In the genomic region with DNA sequence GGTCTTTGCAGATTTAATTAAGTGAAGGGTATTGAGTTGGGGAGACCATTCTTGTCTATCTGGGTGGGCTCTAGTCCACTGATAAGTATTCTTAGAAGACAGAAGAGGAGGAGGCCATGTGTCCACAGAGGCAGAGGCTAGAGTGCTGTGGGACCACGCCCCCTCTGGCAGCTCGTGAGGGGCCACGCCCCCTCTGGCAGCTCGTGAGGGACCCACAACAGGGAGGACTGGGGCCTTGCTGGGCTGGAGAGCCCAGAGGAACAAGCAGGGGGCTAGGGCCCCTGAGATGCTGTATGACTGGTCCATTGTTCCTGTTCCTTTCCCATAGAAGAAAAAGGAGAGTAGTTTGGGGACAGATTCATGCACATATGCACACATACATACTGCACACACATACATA, we compare ENCODE assay signal across 14 cellular contexts.
DNase-seq lines count a peak whose midpoint lies in the region; ATAC-seq and TF ChIP-seq lines count a peak whose summit lies in the region.
"Had no signal": no experiment of that assay in that cellular context is flagged by ENCODE, and none has a peak within 500 bp of the region (broad histone marks: within the 10 kb centered on the region; RNA-seq: fewer than 3 reads in every experiment).

No MANE protein-coding gene starts in this region.

- ATAC-seq in body of pancreas (no peak), GM18861 (IDR thresholded peaks at IDR 0.05; ENCODE audit: unreplicated experiment) (no peak)
- ATAC-seq: foreskin keratinocyte had no signal

- in situ Hi-C loops in GM23248 (cut with MboI): no loop called here

- TF ChIP-seq POLR2A in body of pancreas (IDR thresholded peaks at IDR 0.05): no peak
- no peak for TF ChIP-seq POLR2A in lower leg skin (IDR thresholded peaks at IDR 0.05)

- no peak overlapping the region for H3K4me2 ChIP-seq in GM23248 (ENCODE audit: unreplicated experiment)
- H3K4me2 ChIP-seq: BLaER1 treated with 17β-estradiol and CSF1 and Interleukin-3, amounts not matched to agents 10 nM and 100 nM had no signal

- peaks cover 29% of the 10 kb centered on the region for H3F3A ChIP-seq in GM23248 (ENCODE audit: insufficient read depth)

- intact Hi-C loops in body of pancreas (cut with DNase I): no loop called here
- intact Hi-C loops in lower leg skin (cut with DNase I; ENCODE audit: low total_unique reads): no loop called here

- peak; percentile 12 for DNase-seq in 8988T
- DNase-seq in GM23248: peak; percentile 16
- DNase-seq in body of pancreas: peak in 3 of 4 donors; percentile 2 to 10 (median 6)
- peak; percentile 12 to 86 for DNase-seq in lower leg skin (ENCODE audit: low spot score in 2 of 2)
- DNase-seq in cortex of kidney (lab: John Stamatoyannopoulos, UW): no peak
- no peak for DNase-seq in NCI-H2107 (lab: John Stamatoyannopoulos, UW)
- DNase-seq: effector CD4-positive, alpha-beta T cell; foreskin keratinocyte; NCI-H1930; SIG-M5; stimulated activated naive CD4-positive, alpha-beta T cell had no signal

- H3K9ac ChIP-seq in GM23248: no peak overlapping the region
- H3K9ac ChIP-seq: BLaER1 treated with 17β-estradiol and CSF1 and Interleukin-3, amounts not matched to agents 10 nM and 100 nM had no signal

- H3K9me2 ChIP-seq in GM23248 (ENCODE audit: insufficient read depth): no peaks in the 10 kb centered on the region

- H3K79me2 ChIP-seq in GM23248 (ENCODE audit: insufficient read depth): no peaks in the 10 kb centered on the region

- H3K27ac ChIP-seq in GM23248 (no peak overlapping the region), body of pancreas (no peak overlapping the region)
- H3K27ac ChIP-seq: ascending aorta; BLaER1 treated with 17β-estradiol and CSF1 and Interleukin-3, amounts not matched to agents 10 nM and 100 nM; foreskin keratinocyte had no signal

- no peaks in the 10 kb centered on the region for H4K20me1 ChIP-seq in GM23248 (ENCODE audit: insufficient read depth)
- H4K20me1 ChIP-seq: BLaER1 treated with 17β-estradiol and CSF1 and Interleukin-3, amounts not matched to agents 10 nM and 100 nM had no signal

- no peak overlapping the region for H2AFZ ChIP-seq in GM23248

- H3K4me1 ChIP-seq in GM23248 (ENCODE audit: insufficient read depth): peaks cover 17% of the 10 kb centered on the region
- H3K4me1 ChIP-seq in body of pancreas: no peaks in the 10 kb centered on the region
- H3K4me1 ChIP-seq: foreskin keratinocyte had no signal

- H3K4me3 ChIP-seq in GM23248: no peak overlapping the region
- H3K4me3 ChIP-seq in body of pancreas: no peak overlapping the region
- H3K4me3 ChIP-seq in lower leg skin (ENCODE audit: low read depth, poor library complexity, severe bottlenecking): no peak overlapping the region
- H3K4me3 ChIP-seq: ascending aorta; BLaER1 treated with 17β-estradiol and CSF1 and Interleukin-3, amounts not matched to agents 10 nM and 100 nM had no signal

- H3K27me3 ChIP-seq in GM23248 (replicated peaks; ENCODE audit: insufficient read depth) (no peaks in the 10 kb centered on the region), body of pancreas (no peaks in the 10 kb centered on the region)
- H3K27me3 ChIP-seq: ascending aorta; BLaER1 treated with 17β-estradiol and CSF1 and Interleukin-3, amounts not matched to agents 10 nM and 100 nM; foreskin keratinocyte had no signal

- 32 to 36% methylated on average over 4 of the region's 4 CpGs for WGBS in GM23248 (ENCODE audit: low coverage in 1 of 2, low lambda C conversion rate in 2 of 2, missing lambda C conversion rate in 2 of 2), 2 experiments
- WGBS in body of pancreas, 2 donors: 45 to 54% methylated on average over 4 of the region's 4 CpGs
- 19 to 21% methylated on average over 4 of the region's 4 CpGs for WGBS in lower leg skin, 2 donors

- TF ChIP-seq CTCF in body of pancreas (IDR thresholded peaks at IDR 0.05): no peak
- no peak for TF ChIP-seq CTCF in lower leg skin (IDR thresholded peaks at IDR 0.05)

- H3K36me3 ChIP-seq in GM23248 (ENCODE audit: low read depth) (no peaks in the 10 kb centered on the region), body of pancreas (replicated peaks in 1 of 2; ENCODE audit: insufficient read depth in 1 of 2, low read depth in 2 of 2) (no peaks in the 10 kb centered on the region)
- H3K36me3 ChIP-seq: ascending aorta; BLaER1 treated with 17β-estradiol and CSF1 and Interleukin-3, amounts not matched to agents 10 nM and 100 nM had no signal

- H3K9me3 ChIP-seq in GM23248 (ENCODE audit: low read depth): no peaks in the 10 kb centered on the region
- no peaks in the 10 kb centered on the region for H3K9me3 ChIP-seq in body of pancreas
- H3K9me3 ChIP-seq: ascending aorta had no signal

Comparison
In these comparisons a context has a peak if more than half of its experiments do, and no peak if none do; other contexts are left out.
1. DNase-seq: peak in 8988T (single experiment), GM23248 (single experiment), body of pancreas (3 of 4) and lower leg skin (2 of 2); none in cortex of kidney (single experiment) and NCI-H2107 (single experiment).